In the genomic region with DNA sequence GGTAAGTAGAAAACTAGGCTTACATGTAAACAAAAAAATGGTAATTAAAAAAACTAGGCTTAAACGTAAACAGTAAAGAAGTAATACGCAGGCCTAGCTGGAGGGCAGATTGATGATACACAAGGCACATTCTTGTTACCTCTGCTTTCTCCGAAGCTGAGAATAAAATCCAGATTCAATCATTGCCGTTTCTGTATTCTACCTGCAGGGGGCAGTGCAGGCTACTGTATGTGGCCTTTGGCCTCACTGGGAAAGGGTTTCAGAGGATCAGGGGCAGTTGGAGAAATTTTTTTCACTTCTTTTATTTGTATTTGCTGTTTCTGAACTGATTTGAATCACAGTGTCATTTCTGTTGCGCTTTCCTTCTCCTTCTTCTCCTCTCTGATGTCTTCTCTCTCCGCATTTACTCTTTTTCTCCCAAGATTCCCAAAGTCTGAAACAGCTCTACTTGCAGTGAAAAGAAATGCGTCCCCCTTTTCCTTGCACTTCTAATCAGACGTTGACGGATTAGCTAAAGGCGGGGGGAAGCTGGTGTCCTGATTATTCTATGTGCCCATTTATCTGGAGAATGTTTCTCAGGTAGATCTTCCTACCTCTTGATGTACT, we compare ENCODE assay signal across 8 cellular contexts.
DNase-seq lines count a peak whose midpoint lies in the region; ATAC-seq, FAIRE-seq and TF ChIP-seq lines count a peak whose summit lies in the region.

No MANE protein-coding gene starts in this region.

- whole genome bisulfite sequencing in HepG2 (ENCODE audit: low lambda C conversion rate): 27% methylated on average over 10 of the region's 10 CpGs

- ATAC-seq in GM21526 (IDR thresholded peaks at IDR 0.05; ENCODE audit: low FRiP score, unreplicated experiment) (peak; percentile 60), HepG2 (peak; percentile 76)

- in situ Hi-C loops in HepG2 (cut with HindIII; ENCODE audit: extremely low pct_ligation_motif_present, low pct_unique_long_range_greater_than_20kb): loop anchor here (5.0 to 10.0 kb wide), 2 partner anchors 158 to 300 kb away; no protein-coding TSS in a partner anchor

- no peak for TF ChIP-seq EP300 in HepG2 (IDR thresholded peaks at IDR 0.05; ENCODE audit: low read depth in 2 of 2, low read length in 2 of 2)
- TF ChIP-seq EP300 in HepG2 (CRISPR knock-in tag; IDR thresholded peaks at IDR 0.05; ENCODE audit: borderline replicate concordance): no peak

- CTCF ChIA-PET in HepG2 (lab: Yijun Ruan, JAX; ENCODE audit: low intra/inter-chr PET ratio, low total read pairs): interaction anchor here (0.7 to 6.1 kb wide), 3 partner anchors 160 to 1131 kb away, joined by 3 to 61 read pairs (median 3); no protein-coding TSS in a partner anchor

- DNase-seq in NCI-H1694 (lab: John Stamatoyannopoulos, UW) (peak; percentile 68), HepG2 (ENCODE audit: low spot score) (peak; percentile 53), T1000 (lab: John Stamatoyannopoulos, UW) (no peak)
- peak; percentile 24 for DNase-seq in central memory CD4-positive, alpha-beta T cell
- DNase-seq in stimulated activated CD8-positive, alpha-beta memory T cell treated with anti-CD3 and anti-CD28 coated beads, Interleukin-15, amount 100 ng/mL, for 48 hours (ENCODE audit: low read depth in 2 of 2): peak; percentile 25 to 32

- no peak overlapping the region for H3K4me2 ChIP-seq in HepG2 (ENCODE audit: low read depth, low read length)

- TF ChIP-seq CTCF in C4-2B (conservative IDR thresholded peaks at IDR 0.05) (peak; percentile 89), VCaP (conservative IDR thresholded peaks at IDR 0.05) (peak; percentile 94), HepG2 (CRISPR knock-in tag; IDR thresholded peaks at IDR 0.05) (peak; percentile 82)

- no peaks in the 10 kb centered on the region for H3K36me3 ChIP-seq in HepG2 (replicated peaks in 1 of 2; ENCODE audit: control insufficient read depth in 1 of 2, insufficient read depth in 2 of 2, low read length in 2 of 2)

- no peaks in the 10 kb centered on the region for H3K79me2 ChIP-seq in HepG2 (ENCODE audit: insufficient read depth, low read length)

- H3K27me3 ChIP-seq in HepG2 (ENCODE audit: control insufficient read depth in 1 of 2, insufficient read depth in 2 of 2, low read length in 2 of 2): no peaks in the 10 kb centered on the region

- POLR2A ChIA-PET in HepG2 (lab: Yijun Ruan, JAX): no interaction called here

- FAIRE-seq in HepG2 (lab: Jason Lieb, UNC): peak; percentile 77

- H3K27ac ChIP-seq in C4-2B: peak overlapping the region; percentile 17; the same call in 1 of the 2 replicates
- peak overlapping the region; percentile 6; the same call in 1 of the 2 replicates for H3K27ac ChIP-seq in VCaP
- H3K27ac ChIP-seq in HepG2 (ENCODE audit: extremely low read length, insufficient read depth, low read length): no peak overlapping the region

- H4K20me1 ChIP-seq in HepG2 (ENCODE audit: insufficient read depth, low read length): no peaks in the 10 kb centered on the region

- intact Hi-C loops in HepG2 (cut with micrococcal nuclease; ENCODE audit: unreplicated experiment): loop anchor here (1.0 to 5.0 kb wide), 3 partner anchors 66 to 413 kb away; partner anchors contain the start of gene MCTP2

- TF ChIP-seq POLR2A in HepG2 (IDR thresholded peaks at IDR 0.05; ENCODE audit: insufficient read depth in 1 of 2, low read depth in 2 of 2, low read length in 2 of 2): no peak

- no peak overlapping the region for H3K4me3 ChIP-seq in HepG2 (replicated peaks in 1 of 3; ENCODE audit: insufficient read depth in 1 of 3, low read depth in 2 of 3, low read length in 3 of 3)

- peak; percentile 61 for TF ChIP-seq RAD21 in HepG2 (CRISPR knock-in tag; IDR thresholded peaks at IDR 0.05)

- H2AFZ ChIP-seq in HepG2 (ENCODE audit: low read length): no peak overlapping the region

- no peak overlapping the region for H3K9ac ChIP-seq in HepG2 (ENCODE audit: insufficient read depth, low read depth, low read length)

- H3K9me3 ChIP-seq in HepG2 (ENCODE audit: low read length): no peaks in the 10 kb centered on the region

- no peaks in the 10 kb centered on the region for H3K4me1 ChIP-seq in HepG2 (ENCODE audit: insufficient read depth, low read length)

- no TSS peak for BruUV-seq in HepG2 (replicated peaks; lab: Mats Ljungman, UMichigan)

TF ChIP-seq in HepG2, 621 proteins besides CTCF, POLR2A, EP300 and RAD21 (continues in another document):
- TF ChIP-seq SMC3 (IDR thresholded peaks at IDR 0.05; ENCODE audit: low read length) (peak; percentile 88), ZBTB38 (CRISPR knock-in tag; IDR thresholded peaks at IDR 0.05) (no peak), SNAPC2 (CRISPR knock-in tag; IDR thresholded peaks at IDR 0.05) (no peak), STAG1 (CRISPR knock-in tag; IDR thresholded peaks at IDR 0.05) (peak; percentile 88), ZNF20 (CRISPR knock-in tag; IDR thresholded peaks at IDR 0.05) (no peak), ATAD3A (CRISPR knock-in tag; IDR thresholded peaks at IDR 0.05) (no peak), STAT5B (CRISPR knock-in tag; IDR thresholded peaks at IDR 0.05) (no peak), NR2F1 (CRISPR knock-in tag; IDR thresholded peaks at IDR 0.05) (0 out of 4 replicates have a peak, but pooled peaks of 1 of the 2 experiments have one; percentile 15), GABPB1 (CRISPR knock-in tag; IDR thresholded peaks at IDR 0.05) (no peak)
- TF ChIP-seq, protein P1, sequence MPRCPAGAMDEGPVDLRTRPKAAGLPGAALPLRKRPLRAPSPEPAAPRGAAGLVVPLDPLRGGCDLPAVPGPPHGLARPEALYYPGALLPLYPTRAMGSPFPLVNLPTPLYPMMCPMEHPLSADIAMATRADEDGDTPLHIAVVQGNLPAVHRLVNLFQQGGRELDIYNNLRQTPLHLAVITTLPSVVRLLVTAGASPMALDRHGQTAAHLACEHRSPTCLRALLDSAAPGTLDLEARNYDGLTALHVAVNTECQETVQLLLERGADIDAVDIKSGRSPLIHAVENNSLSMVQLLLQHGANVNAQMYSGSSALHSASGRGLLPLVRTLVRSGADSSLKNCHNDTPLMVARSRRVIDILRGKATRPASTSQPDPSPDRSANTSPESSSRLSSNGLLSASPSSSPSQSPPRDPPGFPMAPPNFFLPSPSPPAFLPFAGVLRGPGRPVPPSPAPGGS (CRISPR knock-in tag; IDR thresholded peaks at IDR 0.05): no peak
- TF ChIP-seq, protein P2, sequence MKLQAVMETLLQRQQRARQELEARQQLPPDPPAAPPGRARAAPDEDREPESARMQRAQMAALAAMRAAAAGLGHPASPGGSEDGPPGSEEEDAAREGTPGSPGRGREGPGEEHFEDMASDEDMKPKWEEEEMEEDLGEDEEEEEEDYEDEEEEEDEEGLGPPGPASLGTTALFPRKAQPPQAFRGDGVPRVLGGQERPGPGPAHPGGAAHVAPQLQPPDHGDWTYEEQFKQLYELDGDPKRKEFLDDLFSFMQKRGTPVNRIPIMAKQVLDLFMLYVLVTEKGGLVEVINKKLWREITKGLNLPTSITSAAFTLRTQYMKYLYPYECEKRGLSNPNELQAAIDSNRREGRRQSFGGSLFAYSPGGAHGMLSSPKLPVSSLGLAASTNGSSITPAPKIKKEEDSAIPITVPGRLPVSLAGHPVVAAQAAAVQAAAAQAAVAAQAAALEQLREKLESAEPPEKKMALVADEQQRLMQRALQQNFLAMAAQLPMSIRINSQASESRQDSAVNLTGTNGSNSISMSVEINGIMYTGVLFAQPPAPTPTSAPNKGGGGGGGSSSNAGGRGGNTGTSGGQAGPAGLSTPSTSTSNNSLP (IDR thresholded peaks at IDR 0.05; ENCODE audit: low read depth, low read length): peak; percentile 56
- TF ChIP-seq, protein P3, sequence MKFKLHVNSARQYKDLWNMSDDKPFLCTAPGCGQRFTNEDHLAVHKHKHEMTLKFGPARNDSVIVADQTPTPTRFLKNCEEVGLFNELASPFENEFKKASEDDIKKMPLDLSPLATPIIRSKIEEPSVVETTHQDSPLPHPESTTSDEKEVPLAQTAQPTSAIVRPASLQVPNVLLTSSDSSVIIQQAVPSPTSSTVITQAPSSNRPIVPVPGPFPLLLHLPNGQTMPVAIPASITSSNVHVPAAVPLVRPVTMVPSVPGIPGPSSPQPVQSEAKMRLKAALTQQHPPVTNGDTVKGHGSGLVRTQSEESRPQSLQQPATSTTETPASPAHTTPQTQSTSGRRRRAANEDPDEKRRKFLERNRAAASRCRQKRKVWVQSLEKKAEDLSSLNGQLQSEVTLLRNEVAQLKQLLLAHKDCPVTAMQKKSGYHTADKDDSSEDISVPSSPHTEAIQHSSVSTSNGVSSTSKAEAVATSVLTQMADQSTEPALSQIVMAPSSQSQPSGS (CRISPR knock-in tag; IDR thresholded peaks at IDR 0.05): no peak
- TF ChIP-seq, protein P4, sequence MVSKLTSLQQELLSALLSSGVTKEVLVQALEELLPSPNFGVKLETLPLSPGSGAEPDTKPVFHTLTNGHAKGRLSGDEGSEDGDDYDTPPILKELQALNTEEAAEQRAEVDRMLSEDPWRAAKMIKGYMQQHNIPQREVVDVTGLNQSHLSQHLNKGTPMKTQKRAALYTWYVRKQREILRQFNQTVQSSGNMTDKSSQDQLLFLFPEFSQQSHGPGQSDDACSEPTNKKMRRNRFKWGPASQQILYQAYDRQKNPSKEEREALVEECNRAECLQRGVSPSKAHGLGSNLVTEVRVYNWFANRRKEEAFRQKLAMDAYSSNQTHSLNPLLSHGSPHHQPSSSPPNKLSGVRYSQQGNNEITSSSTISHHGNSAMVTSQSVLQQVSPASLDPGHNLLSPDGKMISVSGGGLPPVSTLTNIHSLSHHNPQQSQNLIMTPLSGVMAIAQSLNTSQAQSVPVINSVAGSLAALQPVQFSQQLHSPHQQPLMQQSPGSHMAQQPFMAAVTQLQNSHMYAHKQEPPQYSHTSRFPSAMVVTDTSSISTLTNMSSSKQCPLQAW (CRISPR knock-in tag; IDR thresholded peaks at IDR 0.05): no peak
